8 cellular contexts compared by ENCODE assay signal in the genomic region with DNA sequence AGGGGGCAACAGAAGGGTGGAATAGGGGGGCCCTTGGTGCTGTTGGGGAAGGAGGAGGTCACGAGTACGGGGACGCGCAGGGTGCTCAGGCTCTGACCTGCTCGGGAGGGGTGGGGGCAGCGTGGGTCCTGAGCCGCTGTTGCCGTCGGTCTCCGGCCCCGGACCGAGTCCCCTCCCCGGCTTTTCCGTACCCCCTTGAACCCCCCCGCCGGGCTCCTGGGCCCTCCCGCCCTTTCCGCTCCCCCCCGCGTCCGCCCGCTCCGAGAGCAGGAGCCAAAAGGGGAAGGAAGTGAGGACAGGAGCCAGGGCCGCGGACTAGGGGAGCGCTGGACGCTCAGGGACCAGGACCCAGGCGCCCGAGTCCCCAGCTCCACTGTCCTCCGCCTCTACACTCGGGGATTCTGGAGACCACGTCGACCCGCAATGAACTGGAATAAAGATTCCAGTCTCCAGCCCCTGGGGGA. TPM values are rescaled to one million over a fixed set of nuclear protein-coding genes. Genes with fewer than 3 reads are reported as not detected.
DNase-seq lines count a peak whose midpoint lies in the region; ATAC-seq, FAIRE-seq and TF ChIP-seq lines count a peak whose summit lies in the region.

A gene with protein sequence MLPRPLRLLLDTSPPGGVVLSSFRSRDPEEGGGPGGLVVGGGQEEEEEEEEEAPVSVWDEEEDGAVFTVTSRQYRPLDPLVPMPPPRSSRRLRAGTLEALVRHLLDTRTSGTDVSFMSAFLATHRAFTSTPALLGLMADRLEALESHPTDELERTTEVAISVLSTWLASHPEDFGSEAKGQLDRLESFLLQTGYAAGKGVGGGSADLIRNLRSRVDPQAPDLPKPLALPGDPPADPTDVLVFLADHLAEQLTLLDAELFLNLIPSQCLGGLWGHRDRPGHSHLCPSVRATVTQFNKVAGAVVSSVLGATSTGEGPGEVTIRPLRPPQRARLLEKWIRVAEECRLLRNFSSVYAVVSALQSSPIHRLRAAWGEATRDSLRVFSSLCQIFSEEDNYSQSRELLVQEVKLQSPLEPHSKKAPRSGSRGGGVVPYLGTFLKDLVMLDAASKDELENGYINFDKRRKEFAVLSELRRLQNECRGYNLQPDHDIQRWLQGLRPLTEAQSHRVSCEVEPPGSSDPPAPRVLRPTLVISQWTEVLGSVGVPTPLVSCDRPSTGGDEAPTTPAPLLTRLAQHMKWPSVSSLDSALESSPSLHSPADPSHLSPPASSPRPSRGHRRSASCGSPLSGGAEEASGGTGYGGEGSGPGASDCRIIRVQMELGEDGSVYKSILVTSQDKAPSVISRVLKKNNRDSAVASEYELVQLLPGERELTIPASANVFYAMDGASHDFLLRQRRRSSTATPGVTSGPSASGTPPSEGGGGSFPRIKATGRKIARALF (minus strand): TSS at position 170 of the 464 bp plus-strand sequence. CDS start 332 bp downstream, outside the sequence.

- no peak for TF ChIP-seq CTCF in AG09309 (IDR thresholded peaks at IDR 0.05; ENCODE audit: control insufficient read depth, insufficient read depth, low read depth, low read length, missing control alignments)
- no peak for TF ChIP-seq CTCF in RWPE1 (conservative IDR thresholded peaks at IDR 0.05; ENCODE audit: low read depth)
- TF ChIP-seq CTCF in heart right ventricle (IDR thresholded peaks at IDR 0.05): no peak
- TF ChIP-seq CTCF in pancreas (IDR thresholded peaks at IDR 0.05): no peak

- intact Hi-C loops in heart right ventricle (cut with DNase I) (loop anchor here in 5 of 10 donors (1.0 to 2.0 kb wide), 4 partner anchors 14 to 50 kb away; a partner anchor contains a TSS), pancreas (cut with DNase I) (no loop called here)

- no peak for DNase-seq in AG09309 (ENCODE audit: low read depth)
- peak; percentile 47 for DNase-seq in RWPE1 (ENCODE audit: low spot score)
- DNase-seq in amniotic epithelial cell (ENCODE audit: low read depth): peak; percentile 48
- DNase-seq in heart right ventricle: peak; percentile 90 to 94
- DNase-seq in pancreas: peak; percentile 72 to 92 (median 86)
- DNase-seq in kidney glomerular epithelial cell (lab: John Stamatoyannopoulos, UW): no peak

- POLR2A ChIA-PET in RWPE1 (lab: Yijun Ruan, JAX; ENCODE audit: low non-redundant PET): interaction anchor here (3.6 kb wide), 1 partner anchor 22 kb away, joined by 14 read pairs; a partner anchor contains a TSS

- H3K36me3 ChIP-seq in heart right ventricle: peaks cover 0 to 65% (median 18%) of the 10 kb centered on the region in 9 donors
- peaks cover 0 to 2% (median 0%) of the 10 kb centered on the region in 3 donors for H3K36me3 ChIP-seq in pancreas

- H3K4me3 ChIP-seq in AG09309 (ENCODE audit: control insufficient read depth, low read depth, low read length) (peak within 1 kb of the TSS; percentile 77), heart right ventricle (peak within 1 kb of the TSS; percentile 65 to 97 (median 80)), pancreas (peak within 1 kb of the TSS; percentile 68 to 93 (median 88))

- ATAC-seq in GM18520 (IDR thresholded peaks at IDR 0.05; ENCODE audit: unreplicated experiment) (peak; percentile 14), HG03354 (IDR thresholded peaks at IDR 0.05; ENCODE audit: poor library complexity, severe bottlenecking, unreplicated experiment) (peak; percentile 33), heart right ventricle (peak; percentile 72 to 91 (median 86)), pancreas (peak; percentile 72 to 80 (median 75))

- no peak for FAIRE-seq in pancreas (lab: Jason Lieb, UNC)

- H3K9me3 ChIP-seq in heart right ventricle (no peaks in the 10 kb centered on the region), pancreas (no peaks in the 10 kb centered on the region)

- H3K27me3 ChIP-seq in heart right ventricle (no peaks in the 10 kb centered on the region), pancreas (no peaks in the 10 kb centered on the region)

- H3K4me1 ChIP-seq in heart right ventricle: peaks cover 11 to 41% (median 37%) of the 10 kb centered on the region in 9 donors
- H3K4me1 ChIP-seq in pancreas: peaks cover 0 to 11% (median 5%) of the 10 kb centered on the region in 3 donors

- CTCF ChIA-PET in RWPE1 (lab: Yijun Ruan, JAX): interaction anchor here (0.6 to 1.7 kb wide), 8 partner anchors 10 to 22 kb away, joined by 3 to 15 read pairs (median 4); a partner anchor contains a TSS

- H3K27ac ChIP-seq in RWPE1 (peak within 1 kb of the TSS; percentile 98), heart right ventricle (peak within 1 kb of the TSS; percentile 85 to 99 (median 98)), pancreas (peak within 1 kb of the TSS; percentile 89 to 94 (median 92))

- 0% methylated on average over 22 to 34 of the region's 34 CpGs for WGBS in heart right ventricle, 2 donors
- 0 to 1% methylated on average over 24 to 34 of the region's 34 CpGs for WGBS in pancreas, 2 donors

RNA-seq across cellular contexts. Expression of the gene that starts here (rescaled TPM):
- total RNA-seq in heart right ventricle: 10 to 100 TPM; 40.7 to 79.8 (median 50.4) TPM
- polyA plus RNA-seq in heart right ventricle: 10 to 100 TPM; 51.8 to 68.4 TPM
- total RNA-seq in pancreas: 10 to 100 TPM; 24.5 to 70.8 (median 30.2) TPM
- 100 to 1,000 TPM in 1 of 2 donors, 10 to 100 TPM in 1; 87.3 to 121 TPM for polyA plus RNA-seq in pancreas

Comparison
In these comparisons a context has a peak if more than half of its experiments do, and no peak if none do; other contexts are left out.
1. DNase-seq: peak in RWPE1 (single experiment), amniotic epithelial cell (single experiment), heart right ventricle (2 of 2) and pancreas (6 of 6); none in AG09309 (single experiment) and kidney glomerular epithelial cell (single experiment).
2. ATAC-seq: peak in every context shown above with its lines; median percentile 86 in heart right ventricle; 75 in pancreas; 33 in HG03354; 14 in GM18520.
3. Peak in every context shown above with its lines, with median percentiles within 50 percentile points of each other: H3K4me3 ChIP-seq and H3K27ac ChIP-seq.